1 cellular context compared by ENCODE assay signal in genomic region chr22:20803696-20804324, GRCh38.
TF ChIP-seq lines count a peak whose summit lies in the region.

No MANE protein-coding gene starts in this region.

TF ChIP-seq in K562, 482 proteins besides CTCF, POLR2A, EP300 and RAD21 (continued from another document and continues in another):
- TF ChIP-seq ZNF511 (CRISPR knock-in tag; IDR thresholded peaks at IDR 0.05), result no peak; the same call in 1 of the 2 replicates
- no peak for TF ChIP-seq FOXK1 (CRISPR knock-in tag; IDR thresholded peaks at IDR 0.05; ENCODE audit: borderline replicate concordance)
- TF ChIP-seq PURB (CRISPR knock-in tag; IDR thresholded peaks at IDR 0.05; ENCODE audit: low read depth), result no peak
- no peak for TF ChIP-seq MBD2 (IDR thresholded peaks at IDR 0.05; ENCODE audit: borderline replicate concordance, low read depth)
- TF ChIP-seq BHLHE40 (IDR thresholded peaks at IDR 0.05; ENCODE audit: low read length), result peak; percentile 49
- no peak for TF ChIP-seq TBP (optimal IDR thresholded peaks at IDR 0.05; ENCODE audit: low read depth, low read length)
- TF ChIP-seq HOXB6 (CRISPR knock-in tag; IDR thresholded peaks at IDR 0.05; ENCODE audit: borderline replicate concordance), result no peak
- 0 out of 2 replicates have a peak, but pooled peaks have one; percentile 68 for TF ChIP-seq HSF4 (CRISPR knock-in tag; IDR thresholded peaks at IDR 0.05; ENCODE audit: borderline replicate concordance)
- no peak for TF ChIP-seq CHAMP1 (IDR thresholded peaks at IDR 0.05)
- no peak for TF ChIP-seq U2AF1 (optimal IDR thresholded peaks at IDR 0.05; ENCODE audit: low read depth, low read length)
- no peak for TF ChIP-seq MNT (conservative IDR thresholded peaks at IDR 0.05)
- TF ChIP-seq XRCC5 (IDR thresholded peaks at IDR 0.05; ENCODE audit: low read depth, low read length), result no peak
- TF ChIP-seq TEAD4 (IDR thresholded peaks at IDR 0.05; ENCODE audit: low read length), result peak; percentile 21; the same call in 1 of the 2 replicates
- no peak for TF ChIP-seq TEAD4 (CRISPR knock-in tag; IDR thresholded peaks at IDR 0.05; ENCODE audit: borderline replicate concordance)
- TF ChIP-seq ETS2 (tag; IDR thresholded peaks at IDR 0.05; ENCODE audit: borderline replicate concordance, poor library complexity, severe bottlenecking), result no peak
- TF ChIP-seq ZBTB26 (CRISPR knock-in tag; IDR thresholded peaks at IDR 0.05), result no peak
- TF ChIP-seq PTRF (tag; IDR thresholded peaks at IDR 0.05), result no peak
- no peak for TF ChIP-seq GABPA (tag; conservative IDR thresholded peaks at IDR 0.05; ENCODE audit: low read depth)
- no peak for TF ChIP-seq RNF219 (CRISPR knock-in tag; IDR thresholded peaks at IDR 0.05)
- no peak for TF ChIP-seq NR2F6 (CRISPR knock-in tag; IDR thresholded peaks at IDR 0.05)
- peak; percentile 83; the same call in 1 of the 2 replicates for TF ChIP-seq CBFB (CRISPR knock-in tag; IDR thresholded peaks at IDR 0.05)
- TF ChIP-seq ZNF764 (CRISPR knock-in tag; IDR thresholded peaks at IDR 0.05; ENCODE audit: low read depth), result no peak
- TF ChIP-seq PKNOX1 (IDR thresholded peaks at IDR 0.05), result no peak
- TF ChIP-seq ID3 (CRISPR knock-in tag; IDR thresholded peaks at IDR 0.05), result no peak
- peak; percentile 57 for TF ChIP-seq ID3 (tag; IDR thresholded peaks at IDR 0.05)
- no peak for TF ChIP-seq SAFB2 (IDR thresholded peaks at IDR 0.05; ENCODE audit: borderline replicate concordance, low read depth, low read length, severe bottlenecking)
- TF ChIP-seq FUS (optimal IDR thresholded peaks at IDR 0.05; ENCODE audit: low read depth, low read length), result no peak
- no peak for TF ChIP-seq POLR2H (tag; IDR thresholded peaks at IDR 0.05; ENCODE audit: low read depth)
- 0 out of 2 replicates have a peak, but pooled peaks have one; percentile 11 for TF ChIP-seq RFX7 (CRISPR knock-in tag; IDR thresholded peaks at IDR 0.05)
- no peak; the same call in 1 of the 2 replicates for TF ChIP-seq NBN (IDR thresholded peaks at IDR 0.05; ENCODE audit: low read depth)
- TF ChIP-seq PCBP1 (IDR thresholded peaks at IDR 0.05; ENCODE audit: low read depth, low read length, poor library complexity, severe bottlenecking), result no peak
- TF ChIP-seq GTF2E2 (tag; IDR thresholded peaks at IDR 0.05), result no peak
- TF ChIP-seq MTA3 (IDR thresholded peaks at IDR 0.05; ENCODE audit: borderline replicate concordance), result 0 out of 2 replicates have a peak, but pooled peaks have one; percentile 57
- TF ChIP-seq ZKSCAN1 (IDR thresholded peaks at IDR 0.05; ENCODE audit: low read depth, low read length), result peak; percentile 35; the same call in 1 of the 2 replicates
- no peak for TF ChIP-seq HNRNPK (IDR thresholded peaks at IDR 0.05; ENCODE audit: low read depth, low read length, poor library complexity, severe bottlenecking)
- no peak for TF ChIP-seq RNF2 (IDR thresholded peaks at IDR 0.05)
- no peak for TF ChIP-seq TFE3 (CRISPR knock-in tag; IDR thresholded peaks at IDR 0.05)
- no peak for TF ChIP-seq ZNF699 (CRISPR knock-in tag; IDR thresholded peaks at IDR 0.05; ENCODE audit: insufficient replicate concordance)
- TF ChIP-seq TARDBP (IDR thresholded peaks at IDR 0.05), result peak; percentile 90
- TF ChIP-seq TAF9B (IDR thresholded peaks at IDR 0.05; ENCODE audit: partially characterized antibody), result no peak
- TF ChIP-seq TRIM28 (IDR thresholded peaks at IDR 0.05), result no peak
- peak; percentile 28; the same call in 1 of the 2 replicates for TF ChIP-seq POLR2G (IDR thresholded peaks at IDR 0.05; ENCODE audit: low read depth, low read length)
- TF ChIP-seq CHD4 (IDR thresholded peaks at IDR 0.05; ENCODE audit: insufficient read depth, insufficient replicate concordance, low read depth, low read length, poor library complexity, severe bottlenecking), result no peak
- no peak for TF ChIP-seq CAMTA2 (CRISPR knock-in tag; conservative IDR thresholded peaks at IDR 0.05)
- peak; percentile 69 for TF ChIP-seq ZNF24 (IDR thresholded peaks at IDR 0.05)
- TF ChIP-seq ATF7 (IDR thresholded peaks at IDR 0.05), result peak; percentile 54; the same call in 1 of the 2 replicates
- no peak for TF ChIP-seq MTA1 (IDR thresholded peaks at IDR 0.05; ENCODE audit: borderline replicate concordance)
- TF ChIP-seq SIRT6 (IDR thresholded peaks at IDR 0.05; ENCODE audit: low read depth, low read length), result no peak
- no peak for TF ChIP-seq WHSC1 (IDR thresholded peaks at IDR 0.05; ENCODE audit: low read length)
- peak; percentile 43; the same call in 1 of the 2 replicates for TF ChIP-seq ETS1 (conservative IDR thresholded peaks at IDR 0.05; ENCODE audit: control insufficient read depth, low read depth, low read length)
- no peak for TF ChIP-seq DACH1 (IDR thresholded peaks at IDR 0.05; ENCODE audit: partially characterized antibody)
- no peak for TF ChIP-seq ZFP30 (CRISPR knock-in tag; IDR thresholded peaks at IDR 0.05; ENCODE audit: borderline replicate concordance)
- no peak for TF ChIP-seq ZNF395 (CRISPR knock-in tag; IDR thresholded peaks at IDR 0.05)
